ENCODE assay signal across 11 cellular contexts in the genomic region with DNA sequence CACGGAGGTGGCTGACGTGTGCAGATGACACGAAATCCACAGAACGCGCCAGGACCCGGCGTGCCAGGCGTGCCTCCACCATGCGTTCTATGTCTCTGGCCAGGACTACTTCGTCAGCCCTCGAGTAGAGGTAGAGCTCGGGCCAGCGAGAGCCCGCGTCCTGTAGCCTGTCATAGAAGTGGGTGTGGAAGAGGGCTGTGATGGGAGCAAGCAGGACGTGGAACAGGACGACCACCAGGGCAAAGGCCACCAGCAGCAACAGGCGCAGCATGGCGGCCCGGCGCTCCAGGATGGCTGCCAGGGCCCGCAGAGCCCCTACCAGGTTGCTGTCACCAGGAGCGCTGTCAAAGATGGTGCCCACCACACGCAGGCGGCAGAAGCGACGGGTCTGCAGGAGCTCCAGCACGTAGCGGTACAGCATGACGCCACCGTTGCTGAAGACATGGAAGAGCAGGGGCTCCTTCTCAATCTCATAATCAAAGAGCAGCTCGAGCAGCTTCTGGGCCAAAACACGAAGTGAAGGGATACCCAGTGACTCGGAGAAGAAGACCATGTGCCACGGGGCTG. TPM values are rescaled to one million over a fixed set of nuclear protein-coding genes. Genes with fewer than 3 reads are reported as not detected.
"Had no signal": no experiment of that assay in that cellular context is flagged by ENCODE, and none has a peak within 500 bp of the region (broad histone marks: within the 10 kb centered on the region; RNA-seq: fewer than 3 reads in every experiment).

No MANE protein-coding gene starts in this region.

- H3K9me3 ChIP-seq: SK-N-SH had no signal

- DNase-seq: MV-4-11, NCI-H1048, NCI-H1105, NCI-H1436 treated with DMSO at 0.1 percent for 48 hours, NCI-H187 treated with DMSO at 0.1 percent for 48 hours, NCI-H446 treated with DMSO at 0.1 percent for 48 hours, NCI-H774 had no signal

- H3K9ac ChIP-seq: SK-N-SH had no signal

- H3K27ac ChIP-seq: RWPE1 had no signal

- H3K4me2 ChIP-seq: SK-N-SH had no signal

RNA-seq across cellular contexts. Expression of a gene that starts 19.8 kb away (rescaled TPM):
- total RNA-seq: HT1080, LHCN-M2 had no signal
